Comparison of ENCODE assay signal across 8 cellular contexts in the genomic region with DNA sequence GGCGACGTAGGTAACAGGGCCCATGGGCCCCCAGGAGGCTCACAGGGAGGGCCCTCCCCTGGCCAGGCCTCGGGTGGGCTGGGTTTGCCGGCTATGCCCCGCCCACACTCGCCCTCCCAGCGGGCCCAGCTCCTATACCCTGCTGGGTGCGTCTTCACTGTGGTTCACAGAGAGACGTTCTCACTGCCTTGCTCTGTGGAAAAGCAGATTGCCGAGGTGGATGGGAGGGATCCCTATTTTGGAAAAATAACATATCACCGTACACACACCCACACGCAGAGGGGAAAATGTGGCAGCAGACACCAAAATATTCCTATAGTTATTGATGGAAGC. TPM values are rescaled to one million over a fixed set of nuclear protein-coding genes. Genes with fewer than 3 reads are reported as not detected.
DNase-seq lines count a peak whose midpoint lies in the region; ATAC-seq and TF ChIP-seq lines count a peak whose summit lies in the region.

No MANE protein-coding gene starts in this region.

- peak overlapping the region; percentile 36 for H3K27ac ChIP-seq in temporal lobe (ENCODE audit: low read depth, low read length)

- H3K9me3 ChIP-seq in ES-I3 (ENCODE audit: control insufficient read depth, insufficient read depth, low read length) (no peaks in the 10 kb centered on the region), endocrine pancreas (ENCODE audit: control insufficient read depth, low read length) (no peaks in the 10 kb centered on the region)

- peak overlapping the region; percentile 74; the same call in 1 of the 2 replicates for H3K9ac ChIP-seq in ES-I3 (ENCODE audit: low read depth, low read length)
- H3K9ac ChIP-seq in endocrine pancreas (ENCODE audit: control insufficient read depth, insufficient read depth, low read length) = no peak overlapping the region

- H3K27me3 ChIP-seq in endocrine pancreas (ENCODE audit: control insufficient read depth, insufficient read depth, low read length) = no peaks in the 10 kb centered on the region

- peak; percentile 92 for DNase-seq in NCI-H345 (lab: John Stamatoyannopoulos, UW)
- peak; percentile 33 to 39 for DNase-seq in activated CD8-positive, alpha-beta memory T cell treated with anti-CD3 and anti-CD28 coated beads for 4 hours (ENCODE audit: low read depth in 2 of 2)
- DNase-seq in omental fat pad (ENCODE audit: low spot score) = peak; percentile 35
- DNase-seq in NCI-H128 (lab: John Stamatoyannopoulos, UW; ENCODE audit: unreplicated experiment) = no peak

- peak; percentile 51 for ATAC-seq in HG02588 (IDR thresholded peaks at IDR 0.05; ENCODE audit: unreplicated experiment)
- peak; percentile 61 for ATAC-seq in omental fat pad (ENCODE audit: low FRiP score)

- H3K36me3 ChIP-seq in ES-I3 (ENCODE audit: insufficient read depth, low read length) (no peaks in the 10 kb centered on the region), endocrine pancreas (ENCODE audit: control insufficient read depth, insufficient read depth, low read length) (no peaks in the 10 kb centered on the region)

- H3K4me3 ChIP-seq in endocrine pancreas (ENCODE audit: control insufficient read depth, insufficient read depth, low read length) = peak overlapping the region; percentile 23

- H3K4me1 ChIP-seq in ES-I3 (ENCODE audit: insufficient read depth, low read length) (no peaks in the 10 kb centered on the region; the same call in 1 of the 2 replicates), endocrine pancreas (ENCODE audit: control insufficient read depth, insufficient read depth, low read length) (no peaks in the 10 kb centered on the region)

- no peak for TF ChIP-seq CTCF in omental fat pad (IDR thresholded peaks at IDR 0.05)

RNA-seq across cellular contexts. Expression of a gene that starts 49.6 kb away (rescaled TPM):
- total RNA-seq in omental fat pad = 10 to 100 TPM in 1 of 4 donors, 1 to 10 TPM in 3; 3.5 to 13.6 (median 5.2) TPM
- 11.6 TPM for total RNA-seq in temporal lobe
